ENCODE assay signal across 20 cellular contexts in the genomic region with DNA sequence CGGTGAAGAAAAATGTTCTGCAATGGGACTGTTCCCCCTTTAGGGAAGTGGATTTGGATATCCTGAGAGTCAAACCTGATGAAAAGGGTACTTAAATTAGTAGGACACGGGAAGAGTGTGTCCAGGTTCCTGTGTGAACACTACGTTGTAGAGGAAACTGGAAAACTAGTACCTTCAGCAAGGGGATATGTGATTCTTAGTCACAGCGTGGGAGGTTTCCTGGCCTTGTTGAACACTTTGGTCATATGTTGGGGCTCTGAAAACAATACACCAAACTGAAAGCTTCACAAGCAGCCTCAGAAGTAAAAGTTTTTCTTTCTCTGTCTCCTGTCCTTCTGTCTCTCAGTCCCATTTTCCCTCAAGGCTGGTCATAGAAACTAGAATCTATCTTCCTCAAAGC.
DNase-seq lines count a peak whose midpoint lies in the region; ATAC-seq and TF ChIP-seq lines count a peak whose summit lies in the region.
"Had no signal": no experiment of that assay in that cellular context is flagged by ENCODE, and none has a peak within 500 bp of the region (broad histone marks: within the 10 kb centered on the region; RNA-seq: fewer than 3 reads in every experiment).

No MANE protein-coding gene starts in this region.

- H4K20me1 ChIP-seq in GM23248 (ENCODE audit: insufficient read depth), result no peaks in the 10 kb centered on the region
- H4K20me1 ChIP-seq: BLaER1 had no signal

- H3K4me3 ChIP-seq in GM23248 (no peak overlapping the region), fibroblast of villous mesenchyme (ENCODE audit: low read depth, low read length) (no peak overlapping the region)
- H3K4me3 ChIP-seq: BLaER1 had no signal

- no peaks in the 10 kb centered on the region for H3K9me2 ChIP-seq in GM23248 (ENCODE audit: insufficient read depth)

- 31 to 47% methylated on average over 4 of the region's 4 CpGs for WGBS in GM23248 (ENCODE audit: low coverage in 1 of 2, low lambda C conversion rate in 2 of 2, missing lambda C conversion rate in 2 of 2), 2 experiments

- no peaks in the 10 kb centered on the region for H3F3A ChIP-seq in GM23248 (ENCODE audit: insufficient read depth)

- H2AFZ ChIP-seq in GM23248, result peak overlapping the region; percentile 21; the same call in 1 of the 2 replicates

- H3K9me3 Mint-ChIP-seq in endothelial cell (ENCODE audit: unreplicated experiment), result peaks cover 4% of the 10 kb centered on the region
- peaks cover 8 to 9% of the 10 kb centered on the region in 2 donors for H3K9me3 Mint-ChIP-seq in natural killer cell
- peaks cover 15% of the 10 kb centered on the region in 2 donors for H3K9me3 Mint-ChIP-seq in activated naive CD4-positive, alpha-beta T cell treated with anti-CD3 and anti-CD28 coated beads, Interleukin-2, amount 50 U/mL, for 72 hours

- H3K4me2 ChIP-seq in GM23248 (ENCODE audit: unreplicated experiment), result no peak overlapping the region
- H3K4me2 ChIP-seq: BLaER1 had no signal

- intact Hi-C loops in natural killer cell (cut with micrococcal nuclease), result no loop called here

- H3K9ac ChIP-seq in GM23248, result no peak overlapping the region
- H3K9ac ChIP-seq: BLaER1 had no signal

- H3K4me1 Mint-ChIP-seq in endothelial cell (ENCODE audit: unreplicated experiment), result no peaks in the 10 kb centered on the region
- no peaks in the 10 kb centered on the region for H3K4me1 Mint-ChIP-seq in natural killer cell
- H3K4me1 Mint-ChIP-seq: CD14-positive monocyte; CD4-positive, alpha-beta memory T cell; CD4-positive, CD25-positive, alpha-beta regulatory T cell; CD8-positive, alpha-beta memory T cell had no signal

- no peaks in the 10 kb centered on the region for H3K79me2 ChIP-seq in GM23248 (ENCODE audit: insufficient read depth)

- H3K27ac ChIP-seq in GM23248, result no peak overlapping the region
- H3K27ac ChIP-seq: BLaER1 had no signal

- H3K27ac Mint-ChIP-seq in endothelial cell (ENCODE audit: unreplicated experiment), result no peak overlapping the region
- no peak overlapping the region for H3K27ac Mint-ChIP-seq in natural killer cell
- no peak overlapping the region for H3K27ac Mint-ChIP-seq in activated naive CD4-positive, alpha-beta T cell treated with anti-CD3 and anti-CD28 coated beads, Interleukin-2, amount 50 U/mL, for 72 hours
- H3K27ac Mint-ChIP-seq: CD14-positive monocyte; CD4-positive, alpha-beta memory T cell; CD4-positive, CD25-positive, alpha-beta regulatory T cell; CD8-positive, alpha-beta memory T cell had no signal

- H3K4me1 ChIP-seq in GM23248 (ENCODE audit: insufficient read depth), result no peaks in the 10 kb centered on the region
- H3K4me1 ChIP-seq: BE2C, BLaER1, Caco-2 had no signal

- H3K36me3 Mint-ChIP-seq in endothelial cell (ENCODE audit: low read depth, unreplicated experiment), result peaks cover 4% of the 10 kb centered on the region
- no peaks in the 10 kb centered on the region for H3K36me3 Mint-ChIP-seq in natural killer cell
- no peaks in the 10 kb centered on the region for H3K36me3 Mint-ChIP-seq in activated naive CD4-positive, alpha-beta T cell treated with anti-CD3 and anti-CD28 coated beads, Interleukin-2, amount 50 U/mL, for 72 hours
- H3K36me3 Mint-ChIP-seq: CD14-positive monocyte; CD4-positive, alpha-beta memory T cell; CD4-positive, CD25-positive, alpha-beta regulatory T cell; CD8-positive, alpha-beta memory T cell had no signal

- H3K27me3 Mint-ChIP-seq in endothelial cell (ENCODE audit: unreplicated experiment) (no peaks in the 10 kb centered on the region), natural killer cell (ENCODE audit: low read depth in 2 of 2) (no peaks in the 10 kb centered on the region)
- H3K27me3 Mint-ChIP-seq: CD4-positive, alpha-beta memory T cell; CD4-positive, CD25-positive, alpha-beta regulatory T cell had no signal

- peak; percentile 45 for DNase-seq in GM23248
- peak; percentile 20 for DNase-seq in HT1080 (ENCODE audit: low read depth)
- DNase-seq in endothelial cell (ENCODE audit: low spot score), result no peak
- DNase-seq in fibroblast of villous mesenchyme (ENCODE audit: low read depth), result peak; percentile 20
- no peak for DNase-seq in natural killer cell
- DNase-seq in COLO668 (lab: John Stamatoyannopoulos, UW; ENCODE audit: unreplicated experiment), result no peak
- no peak for DNase-seq in activated naive CD4-positive, alpha-beta T cell treated with anti-CD3 and anti-CD28 coated beads, Interleukin-2, amount 50 U/mL, for 72 hours (ENCODE audit: low spot score in 2 of 2)
- DNase-seq: 8988T; ACHN; BE2C; C1 segment of cervical spinal cord; Caco-2; Calu3; CD4-positive, alpha-beta memory T cell; CD4-positive, CD25-positive, alpha-beta regulatory T cell; CD8-positive, alpha-beta memory T cell; DMS79 treated with DMSO at 0.1 percent for 48 hours; GF-D8 had no signal

- peak overlapping the region; percentile 31 for H3K4me3 Mint-ChIP-seq in endothelial cell (ENCODE audit: unreplicated experiment)
- H3K4me3 Mint-ChIP-seq in natural killer cell, result no peak overlapping the region
- H3K4me3 Mint-ChIP-seq: CD14-positive monocyte; CD4-positive, alpha-beta memory T cell; CD4-positive, CD25-positive, alpha-beta regulatory T cell; CD8-positive, alpha-beta memory T cell had no signal

- no peaks in the 10 kb centered on the region for H3K27me3 ChIP-seq in GM23248 (replicated peaks; ENCODE audit: insufficient read depth)
- H3K27me3 ChIP-seq: BE2C, BLaER1 had no signal

- in situ Hi-C loops in GM23248 (cut with MboI), result no loop called here

- TF ChIP-seq CTCF in endothelial cell (IDR thresholded peaks at IDR 0.05; ENCODE audit: unreplicated experiment), result no peak
- no peak for TF ChIP-seq CTCF in fibroblast of villous mesenchyme (IDR thresholded peaks at IDR 0.05; ENCODE audit: insufficient read depth, low read depth, low read length)
- TF ChIP-seq CTCF in natural killer cell (IDR thresholded peaks at IDR 0.05), result no peak

- no peaks in the 10 kb centered on the region for H3K36me3 ChIP-seq in GM23248 (ENCODE audit: low read depth)
- H3K36me3 ChIP-seq: BE2C, BLaER1 had no signal

- H3K9me3 ChIP-seq in GM23248 (ENCODE audit: low read depth), result no peaks in the 10 kb centered on the region
- H3K9me3 ChIP-seq: BE2C had no signal

- ATAC-seq in natural killer cell, result no peak
- no peak for ATAC-seq in activated naive CD4-positive, alpha-beta T cell treated with anti-CD3 and anti-CD28 coated beads, Interleukin-2, amount 50 U/mL, for 72 hours

Comparison
In these comparisons a context has a peak if more than half of its experiments do, and no peak if none do; other contexts are left out.
1. DNase-seq: peak in GM23248 (single experiment), HT1080 (single experiment) and fibroblast of villous mesenchyme (single experiment); none in endothelial cell (single experiment), natural killer cell (single experiment), COLO668 (single experiment) and activated naive CD4-positive, alpha-beta T cell treated with anti-CD3 and anti-CD28 coated beads, Interleukin-2, amount 50 U/mL, for 72 hours (0 of 2).